Comparison of ENCODE assay signal across 28 cellular contexts in the genomic region with DNA sequence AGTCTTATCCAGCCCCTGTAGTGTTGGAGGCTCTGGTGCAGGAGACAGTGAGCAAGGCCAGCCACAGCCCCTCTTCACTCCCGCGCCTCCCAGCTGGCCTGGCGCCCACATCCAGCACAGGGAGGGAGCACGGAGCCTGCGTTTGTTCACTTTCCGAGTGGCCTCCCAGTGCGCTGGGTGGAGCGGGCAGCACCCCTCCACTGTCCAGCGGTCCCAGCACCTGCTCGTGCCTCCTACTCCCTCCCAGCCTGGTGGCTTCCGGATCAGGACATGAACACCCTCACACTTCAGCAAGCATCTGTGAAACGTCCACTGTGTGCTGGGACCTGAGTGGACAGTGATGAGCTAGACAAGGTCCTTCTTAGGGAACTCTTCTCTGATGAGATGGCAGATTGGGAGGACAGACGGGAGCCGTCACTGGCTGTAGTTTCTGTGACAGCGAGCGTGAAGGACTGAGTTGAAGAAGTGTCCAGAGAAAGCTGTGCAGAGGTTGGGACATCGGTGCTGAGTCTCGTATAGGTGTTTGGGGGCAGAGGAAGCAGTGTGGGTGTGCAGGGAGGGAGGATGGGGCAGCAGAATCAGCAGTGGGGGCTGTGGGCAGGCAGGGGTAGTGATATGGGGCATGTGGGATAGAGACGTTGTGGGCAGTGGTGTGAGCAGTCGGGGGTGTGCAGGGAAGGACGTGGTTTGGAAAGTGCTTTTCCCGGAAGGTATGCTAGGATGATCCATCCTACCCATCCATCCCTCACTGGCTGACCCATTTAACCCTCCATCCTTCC.
DNase-seq lines count a peak whose midpoint lies in the region; ATAC-seq, FAIRE-seq and TF ChIP-seq lines count a peak whose summit lies in the region.
"Had no signal": no experiment of that assay in that cellular context is flagged by ENCODE, and none has a peak within 500 bp of the region (broad histone marks: within the 10 kb centered on the region; RNA-seq: fewer than 3 reads in every experiment).

No MANE protein-coding gene starts in this region.

- peaks cover 34% of the 10 kb centered on the region for H3K36me3 Mint-ChIP-seq in activated naive CD8-positive, alpha-beta T cell treated with anti-CD3 and anti-CD28 coated beads, Interleukin-2, amount 10 ng/mL, durations not matched to agents 7 days and 5 days
- H3K36me3 Mint-ChIP-seq in activated naive CD8-positive, alpha-beta T cell treated with anti-CD3 and anti-CD28 coated beads for 36 hours, result peaks cover 26% of the 10 kb centered on the region

- FAIRE-seq in bronchial epithelial cell (lab: Jason Lieb, UNC), result peak; percentile 66
- FAIRE-seq: H1, RCC 7860 had no signal

- intact Hi-C loops in ovary (cut with DNase I) (no loop called here), uterus (cut with DNase I; ENCODE audit: low total_unique reads) (no loop called here)

- 54 to 59% (median 57%) methylated on average over 22 of the region's 22 CpGs for WGBS in ovary, 3 donors
- WGBS in smooth muscle cell (ENCODE audit: low lambda C conversion rate), result 94% methylated on average over 22 of the region's 22 CpGs

- H3K27me3 ChIP-seq in bronchial epithelial cell (ENCODE audit: control insufficient read depth, insufficient read depth, low read length), result no peaks in the 10 kb centered on the region
- no peaks in the 10 kb centered on the region for H3K27me3 ChIP-seq in ovary
- H3K27me3 ChIP-seq in uterus, result no peaks in the 10 kb centered on the region
- H3K27me3 ChIP-seq in smooth muscle cell (ENCODE audit: low read depth), result no peaks in the 10 kb centered on the region
- H3K27me3 ChIP-seq: BE2C, vagina had no signal

- H3K4me3 ChIP-seq in bronchial epithelial cell (ENCODE audit: low read depth, low read length), result no peak overlapping the region
- no peak overlapping the region for H3K4me3 ChIP-seq in ovary
- no peak overlapping the region for H3K4me3 ChIP-seq in uterus
- no peak overlapping the region for H3K4me3 ChIP-seq in smooth muscle cell
- H3K4me3 ChIP-seq: psoas muscle, thoracic aorta, vagina had no signal

- no peaks in the 10 kb centered on the region for H3K4me1 Mint-ChIP-seq in activated naive CD8-positive, alpha-beta T cell treated with anti-CD3 and anti-CD28 coated beads, Interleukin-2, amount 10 ng/mL, durations not matched to agents 7 days and 5 days
- H3K4me1 Mint-ChIP-seq in activated naive CD8-positive, alpha-beta T cell treated with anti-CD3 and anti-CD28 coated beads for 36 hours, result peaks cover 13% of the 10 kb centered on the region

- H3K4me1 ChIP-seq in ovary (ENCODE audit: insufficient read depth), result peaks cover 4% of the 10 kb centered on the region
- H3K4me1 ChIP-seq in uterus, result no peaks in the 10 kb centered on the region
- no peaks in the 10 kb centered on the region for H3K4me1 ChIP-seq in smooth muscle cell (ENCODE audit: low read depth)
- H3K4me1 ChIP-seq: BE2C, psoas muscle, vagina had no signal

- H3K36me3 ChIP-seq in bronchial epithelial cell (ENCODE audit: control insufficient read depth, insufficient read depth, low read length) (peaks cover 5% of the 10 kb centered on the region), ovary (no peaks in the 10 kb centered on the region), uterus (no peaks in the 10 kb centered on the region), smooth muscle cell (ENCODE audit: low read depth) (no peaks in the 10 kb centered on the region)
- H3K36me3 ChIP-seq: BE2C, thoracic aorta, vagina had no signal

- TF ChIP-seq POLR2A in ovary (IDR thresholded peaks at IDR 0.05), result no peak
- no peak for TF ChIP-seq POLR2A in uterus (IDR thresholded peaks at IDR 0.05)

- POLR2A ChIA-PET in activated naive CD8-positive, alpha-beta T cell treated with anti-CD3 and anti-CD28 coated beads, Interleukin-2, amount 10 ng/mL, durations not matched to agents 7 days and 5 days (lab: Charles Lee), result no interaction called here

- ATAC-seq in activated naive CD8-positive, alpha-beta T cell treated with anti-CD3 and anti-CD28 coated beads, Interleukin-2, amount 10 ng/mL, durations not matched to agents 7 days and 5 days (ENCODE audit: low read depth), result no peak
- ATAC-seq: left lobe of liver, psoas muscle had no signal

- DNase-seq in activated naive CD8-positive, alpha-beta T cell treated with anti-CD3 and anti-CD28 coated beads, Interleukin-2, amount 10 ng/mL, durations not matched to agents 7 days and 5 days, result peak; percentile 15
- no peak for DNase-seq in activated naive CD8-positive, alpha-beta T cell treated with anti-CD3 and anti-CD28 coated beads for 36 hours
- DNase-seq in bronchial epithelial cell (ENCODE audit: low read depth), result no peak
- peak; percentile 50 to 82 (median 58) for DNase-seq in ovary
- peak; percentile 51 to 75 for DNase-seq in uterus
- no peak for DNase-seq in LoVo (ENCODE audit: low spot score)
- DNase-seq in smooth muscle cell (lab: John Stamatoyannopoulos, UW; ENCODE audit: unreplicated experiment), result no peak
- DNase-seq: activated CD4-positive, alpha-beta T cell treated with anti-CD3 and anti-CD28 coated beads for 48 hours; BE2C; caudate nucleus; cortex of kidney; effector memory CD4-positive, alpha-beta T cell; NCI-H146; NCI-H2107; NCI-H774; psoas muscle; SIG-M5; stimulated activated CD4-positive, alpha-beta T cell treated with anti-CD3 and anti-CD28 coated beads, Interleukin-15, amount 100 ng/mL, for 24 hours; stimulated activated CD4-positive, alpha-beta T cell treated with anti-CD3 and anti-CD28 coated beads, Interleukin-4, amount 100 ng/mL, for 4 hours; T-helper 9 cell had no signal

- no peaks in the 10 kb centered on the region for H3K27me3 Mint-ChIP-seq in activated naive CD8-positive, alpha-beta T cell treated with anti-CD3 and anti-CD28 coated beads, Interleukin-2, amount 10 ng/mL, durations not matched to agents 7 days and 5 days
- H3K27me3 Mint-ChIP-seq in activated naive CD8-positive, alpha-beta T cell treated with anti-CD3 and anti-CD28 coated beads for 36 hours, result no peaks in the 10 kb centered on the region
- H3K27me3 Mint-ChIP-seq: CD8-positive, alpha-beta memory T cell; IgD-negative memory B cell had no signal

- H2AFZ ChIP-seq in smooth muscle cell (ENCODE audit: low read depth), result no peak overlapping the region

- H3K9ac ChIP-seq in smooth muscle cell (ENCODE audit: low read depth), result no peak overlapping the region

- no peak overlapping the region for H3K4me3 Mint-ChIP-seq in activated naive CD8-positive, alpha-beta T cell treated with anti-CD3 and anti-CD28 coated beads, Interleukin-2, amount 10 ng/mL, durations not matched to agents 7 days and 5 days
- H3K4me3 Mint-ChIP-seq in activated naive CD8-positive, alpha-beta T cell treated with anti-CD3 and anti-CD28 coated beads for 36 hours, result no peak overlapping the region
- H3K4me3 Mint-ChIP-seq: IgD-negative memory B cell had no signal

- TF ChIP-seq CTCF in bronchial epithelial cell (IDR thresholded peaks at IDR 0.05; ENCODE audit: insufficient read depth, low read length, severe bottlenecking) (no peak), ovary (IDR thresholded peaks at IDR 0.05) (no peak), uterus (IDR thresholded peaks at IDR 0.05) (no peak), smooth muscle cell (IDR thresholded peaks at IDR 0.05; ENCODE audit: borderline replicate concordance, insufficient read depth, poor library complexity, severe bottlenecking) (no peak)

- peaks cover 47% of the 10 kb centered on the region for H4K20me1 ChIP-seq in smooth muscle cell (ENCODE audit: low read depth)

- peaks cover 13% of the 10 kb centered on the region for H3K9me3 Mint-ChIP-seq in activated naive CD8-positive, alpha-beta T cell treated with anti-CD3 and anti-CD28 coated beads, Interleukin-2, amount 10 ng/mL, durations not matched to agents 7 days and 5 days
- no peaks in the 10 kb centered on the region for H3K9me3 Mint-ChIP-seq in activated naive CD8-positive, alpha-beta T cell treated with anti-CD3 and anti-CD28 coated beads for 36 hours

- H3K4me2 ChIP-seq in smooth muscle cell, result no peak overlapping the region

- H3K9me3 ChIP-seq in ovary (no peaks in the 10 kb centered on the region), uterus (no peaks in the 10 kb centered on the region), smooth muscle cell (replicated peaks; ENCODE audit: low read depth) (no peaks in the 10 kb centered on the region)
- H3K9me3 ChIP-seq: BE2C, psoas muscle, thoracic aorta, vagina had no signal

- no peak for TF ChIP-seq EP300 in ovary (IDR thresholded peaks at IDR 0.05)

- H3K27ac ChIP-seq in ovary (no peak overlapping the region), uterus (peak overlapping the region in 1 of 2 donors; percentile 39), smooth muscle cell (ENCODE audit: low read depth) (no peak overlapping the region)
- H3K27ac ChIP-seq: psoas muscle, thoracic aorta, vagina had no signal

- no peak overlapping the region for H3K27ac Mint-ChIP-seq in activated naive CD8-positive, alpha-beta T cell treated with anti-CD3 and anti-CD28 coated beads, Interleukin-2, amount 10 ng/mL, durations not matched to agents 7 days and 5 days
- H3K27ac Mint-ChIP-seq in activated naive CD8-positive, alpha-beta T cell treated with anti-CD3 and anti-CD28 coated beads for 36 hours, result no peak overlapping the region
- H3K27ac Mint-ChIP-seq: activated T-helper 2 cell treated with anti-CD3 and anti-CD28 coated beads, Interferon-gamma antibody, Interleukin-2, Interleukin-4, amounts not matched to agents 10 μg/mL and 5 μg/mL and 100 μg/mL, durations not matched to agents 14 hours and 24 hours and 36 hours had no signal

- H3F3A ChIP-seq in smooth muscle cell (ENCODE audit: low read depth), result no peaks in the 10 kb centered on the region

- H3K79me2 ChIP-seq in smooth muscle cell (ENCODE audit: low read depth), result no peaks in the 10 kb centered on the region

Comparison
In these comparisons a context has a peak if more than half of its experiments do, and no peak if none do; other contexts are left out.
1. DNase-seq: peak in activated naive CD8-positive, alpha-beta T cell treated with anti-CD3 and anti-CD28 coated beads, Interleukin-2, amount 10 ng/mL, durations not matched to agents 7 days and 5 days (single experiment), ovary (5 of 5) and uterus (2 of 2); none in activated naive CD8-positive, alpha-beta T cell treated with anti-CD3 and anti-CD28 coated beads for 36 hours (single experiment), bronchial epithelial cell (single experiment), LoVo (single experiment) and smooth muscle cell (single experiment).